Comparison of ENCODE assay signal across 9 cellular contexts in the genomic region with DNA sequence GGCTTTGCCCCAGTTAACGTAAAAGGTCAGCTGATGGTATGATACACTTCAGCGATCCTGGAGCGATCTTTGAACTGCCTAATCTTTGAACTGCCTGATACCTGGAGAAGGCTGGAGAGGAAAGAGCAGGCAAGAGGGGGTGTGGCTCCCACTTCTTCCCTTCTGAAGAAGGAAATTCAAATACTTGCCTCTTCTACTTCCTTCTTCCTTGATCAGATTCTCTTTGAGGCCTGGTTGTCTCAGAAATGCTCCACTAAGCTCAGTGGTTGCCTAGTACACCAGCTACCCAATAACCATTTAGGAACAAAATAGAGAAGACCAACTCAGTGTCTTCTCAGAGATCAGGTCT. TPM values are rescaled to one million over a fixed set of nuclear protein-coding genes. Genes with fewer than 3 reads are reported as not detected.
DNase-seq lines count a peak whose midpoint lies in the region; ATAC-seq and TF ChIP-seq lines count a peak whose summit lies in the region.
"Had no signal": no experiment of that assay in that cellular context is flagged by ENCODE, and none has a peak within 500 bp of the region (broad histone marks: within the 10 kb centered on the region; RNA-seq: fewer than 3 reads in every experiment).

No MANE protein-coding gene starts in this region.

- intact Hi-C loops in activated CD4-positive, alpha-beta T cell treated with anti-CD3 and anti-CD28 coated beads, Interleukin-2, amount 10 ng/mL, durations not matched to agents 24 days and 14 days (cut with micrococcal nuclease): loop anchor here (2.0 to 5.0 kb wide), 3 partner anchors 34 to 461 kb away; no protein-coding TSS in a partner anchor
- intact Hi-C loops in stomach (cut with DNase I; ENCODE audit: low total_unique reads): no loop called here

- peaks cover 28% of the 10 kb centered on the region for H3K36me3 Mint-ChIP-seq in activated CD4-positive, alpha-beta T cell treated with anti-CD3 and anti-CD28 coated beads, Interleukin-2, amount 10 ng/mL, durations not matched to agents 24 days and 14 days (ENCODE audit: low read depth)
- H3K36me3 Mint-ChIP-seq in IgD-negative memory B cell: no peaks in the 10 kb centered on the region

- no peaks in the 10 kb centered on the region for H3K27me3 Mint-ChIP-seq in activated CD4-positive, alpha-beta T cell treated with anti-CD3 and anti-CD28 coated beads, Interleukin-2, amount 10 ng/mL, durations not matched to agents 24 days and 14 days
- H3K27me3 Mint-ChIP-seq in IgD-negative memory B cell: peaks cover 2% of the 10 kb centered on the region

- ATAC-seq in GM18498 (IDR thresholded peaks at IDR 0.05; ENCODE audit: unreplicated experiment): no peak

- TF ChIP-seq CTCF in astrocyte of the cerebellum (IDR thresholded peaks at IDR 0.05; ENCODE audit: low read depth, low read length, missing control alignments) (no peak), kidney epithelial cell (IDR thresholded peaks at IDR 0.05; ENCODE audit: insufficient read depth, low read length, poor library complexity, severe bottlenecking) (no peak), stomach (IDR thresholded peaks at IDR 0.05) (no peak)

- no peak for TF ChIP-seq POLR2A in stomach (IDR thresholded peaks at IDR 0.05)

- H3K4me3 Mint-ChIP-seq in activated CD4-positive, alpha-beta T cell treated with anti-CD3 and anti-CD28 coated beads, Interleukin-2, amount 10 ng/mL, durations not matched to agents 24 days and 14 days: peak overlapping the region; percentile 97
- peak overlapping the region; percentile 81 to 94 (median 88) for H3K4me3 Mint-ChIP-seq in IgD-negative memory B cell

- in situ Hi-C loops in astrocyte of the cerebellum (cut with HindIII; ENCODE audit: low sequenced_read_pairs): no loop called here

- H3K9me3 ChIP-seq in stomach: no peaks in the 10 kb centered on the region

- H3K9me3 Mint-ChIP-seq in activated CD4-positive, alpha-beta T cell treated with anti-CD3 and anti-CD28 coated beads, Interleukin-2, amount 10 ng/mL, durations not matched to agents 24 days and 14 days: no peaks in the 10 kb centered on the region
- H3K9me3 Mint-ChIP-seq in IgD-negative memory B cell: no peaks in the 10 kb centered on the region

- peaks cover 9 to 37% (median 23%) of the 10 kb centered on the region in 4 donors for H3K4me1 ChIP-seq in stomach

- peak overlapping the region; percentile 99 for H3K27ac Mint-ChIP-seq in activated CD4-positive, alpha-beta T cell treated with anti-CD3 and anti-CD28 coated beads, Interleukin-2, amount 10 ng/mL, durations not matched to agents 24 days and 14 days
- peak overlapping the region in 1 of 3 donors; percentile 1 for H3K27ac Mint-ChIP-seq in IgD-negative memory B cell

- no peaks in the 10 kb centered on the region for H3K27me3 ChIP-seq in kidney epithelial cell (ENCODE audit: control insufficient read depth, insufficient read depth, low read length)
- H3K27me3 ChIP-seq in stomach: no peaks in the 10 kb centered on the region

- no peak for TF ChIP-seq EP300 in stomach (IDR thresholded peaks at IDR 0.05)

- peaks cover 63% of the 10 kb centered on the region for H3K4me1 Mint-ChIP-seq in activated CD4-positive, alpha-beta T cell treated with anti-CD3 and anti-CD28 coated beads, Interleukin-2, amount 10 ng/mL, durations not matched to agents 24 days and 14 days
- peaks cover 7 to 23% (median 17%) of the 10 kb centered on the region in 3 donors for H3K4me1 Mint-ChIP-seq in IgD-negative memory B cell

- peak overlapping the region; percentile 42 to 88 (median 80) for H3K27ac ChIP-seq in stomach

- peak; percentile 77 for DNase-seq in activated CD4-positive, alpha-beta T cell treated with anti-CD3 and anti-CD28 coated beads, Interleukin-2, amount 10 ng/mL, durations not matched to agents 24 days and 14 days
- DNase-seq in activated CD4-positive, alpha-beta T cell treated with anti-CD3 and anti-CD28 coated beads for 1 hour: no peak
- DNase-seq in astrocyte of the cerebellum (ENCODE audit: low read depth): no peak
- DNase-seq in kidney epithelial cell (ENCODE audit: low read depth): no peak
- DNase-seq in stomach: peak; percentile 44
- no peak for DNase-seq in NCI-H1092 treated with DMSO at 0.1 percent for 48 hours (lab: John Stamatoyannopoulos, UW)
- DNase-seq: DND-41 had no signal

- H3K36me3 ChIP-seq in kidney epithelial cell (ENCODE audit: control insufficient read depth, insufficient read depth, low read length) (no peaks in the 10 kb centered on the region), stomach (no peaks in the 10 kb centered on the region)

- H3K4me3 ChIP-seq in astrocyte of the cerebellum (ENCODE audit: low read depth, low read length) (peak overlapping the region; percentile 58), kidney epithelial cell (ENCODE audit: low read depth, low read length) (peak overlapping the region; percentile 45), stomach (peak overlapping the region; percentile 59 to 80 (median 66))

- 0 to 16% (median 4%) methylated on average over 3 of the region's 3 CpGs for WGBS in stomach, 5 donors

RNA-seq across cellular contexts. Expression of gene GALM, which starts 0.6 kb away (rescaled TPM):
- total RNA-seq in activated CD4-positive, alpha-beta T cell treated with anti-CD3 and anti-CD28 coated beads, Interleukin-2, amount 10 ng/mL, durations not matched to agents 24 days and 14 days: 56.0 and 57.4 TPM in 2 replicates
- polyA plus RNA-seq in IgD-negative memory B cell: 11.0 TPM
- 10.1 and 11.1 TPM in 2 replicates for total RNA-seq in kidney epithelial cell
- total RNA-seq in stomach: 10 to 100 TPM in 1 of 5 donors, 1 to 10 TPM in 3, not detected in 1; 2.2 to 17.8 (median 6.7) TPM
- polyA plus RNA-seq in stomach: 10 to 100 TPM in 2 of 3 donors, 1 to 10 TPM in 1; 7.6 to 15.3 (median 12.3) TPM

Comparison
In these comparisons a context has a peak if more than half of its experiments do, and no peak if none do; other contexts are left out.
1. DNase-seq: peak in activated CD4-positive, alpha-beta T cell treated with anti-CD3 and anti-CD28 coated beads, Interleukin-2, amount 10 ng/mL, durations not matched to agents 24 days and 14 days (single experiment) and stomach (single experiment); none in activated CD4-positive, alpha-beta T cell treated with anti-CD3 and anti-CD28 coated beads for 1 hour (single experiment), astrocyte of the cerebellum (single experiment), kidney epithelial cell (single experiment) and NCI-H1092 treated with DMSO at 0.1 percent for 48 hours (single experiment).
2. Peak in every context shown above with its lines, with median percentiles within 50 percentile points of each other: H3K4me3 ChIP-seq.